Comparison of ENCODE assay signal across 13 cellular contexts in genomic region chr11:119319136-119319701, GRCh38. TPM values are rescaled to one million over a fixed set of nuclear protein-coding genes. Genes with fewer than 3 reads are reported as not detected.
DNase-seq lines count a peak whose midpoint lies in the region; ATAC-seq, FAIRE-seq and TF ChIP-seq lines count a peak whose summit lies in the region.
"Had no signal": no experiment of that assay in that cellular context is flagged by ENCODE, and none has a peak within 500 bp of the region (broad histone marks: within the 10 kb centered on the region; RNA-seq: fewer than 3 reads in every experiment).

No MANE protein-coding gene starts in this region.

- H3K9me3 ChIP-seq in kidney (ENCODE audit: control insufficient read depth in 1 of 2, low read length in 2 of 2), result no peaks in the 10 kb centered on the region

- no peak for DNase-seq in T-helper 1 cell
- DNase-seq in activated B cell treated with CpG ODN at 0.5 μM for 24 hours, result no peak
- DNase-seq in kidney, result no peak
- DNase-seq in stimulated activated naive CD8-positive, alpha-beta T cell treated with anti-CD3 and anti-CD28 coated beads, Interleukin-15, amount 100 ng/mL, for 72 hours, result peak in 1 of 2 donors; percentile 9
- no peak for DNase-seq in GM10266 (ENCODE audit: extremely low spot score)
- DNase-seq: cerebellar nuclear complex; NCI-H1105 treated with DMSO at 0.1 percent for 48 hours; stimulated activated CD4-positive, alpha-beta T cell treated with anti-CD3 and anti-CD28 coated beads, Interleukin-4, amount 100 ng/mL, for 4 hours had no signal

- peak overlapping the region; percentile 89 for H3K27ac Mint-ChIP-seq in T-helper 1 cell treated with Interleukin-12 subunit alpha and Interleukin-12 subunit beta and Interleukin-4 antibody, amounts not matched to agents 30 μg/mL and 1 μg/mL, for 36 hours
- peak overlapping the region; percentile 38 for H3K27ac Mint-ChIP-seq in activated B cell treated with CpG ODN at 0.5 μM for 24 hours
- H3K27ac Mint-ChIP-seq in stimulated activated naive CD8-positive, alpha-beta T cell treated with anti-CD3 and anti-CD28 coated beads, Interleukin-15, amount 100 ng/mL, for 72 hours, result peak overlapping the region; percentile 51 to 81

- no peak overlapping the region for H3K9ac ChIP-seq in kidney (ENCODE audit: low read length in 2 of 2)

- peaks cover 33% of the 10 kb centered on the region for H3K27me3 Mint-ChIP-seq in T-helper 1 cell treated with Interleukin-12 subunit alpha and Interleukin-12 subunit beta and Interleukin-4 antibody, amounts not matched to agents 30 μg/mL and 1 μg/mL, for 36 hours (ENCODE audit: low read depth)
- H3K27me3 Mint-ChIP-seq in activated B cell treated with CpG ODN at 0.5 μM for 24 hours, result peaks cover 21% of the 10 kb centered on the region
- H3K27me3 Mint-ChIP-seq in stimulated activated naive CD8-positive, alpha-beta T cell treated with anti-CD3 and anti-CD28 coated beads, Interleukin-15, amount 100 ng/mL, for 72 hours, result peaks cover 57% of the 10 kb centered on the region

- no peaks in the 10 kb centered on the region for H3K9me3 Mint-ChIP-seq in T-helper 1 cell treated with Interleukin-12 subunit alpha and Interleukin-12 subunit beta and Interleukin-4 antibody, amounts not matched to agents 30 μg/mL and 1 μg/mL, for 36 hours
- H3K9me3 Mint-ChIP-seq in activated B cell treated with CpG ODN at 0.5 μM for 24 hours, result no peaks in the 10 kb centered on the region
- H3K9me3 Mint-ChIP-seq in stimulated activated naive CD8-positive, alpha-beta T cell treated with anti-CD3 and anti-CD28 coated beads, Interleukin-15, amount 100 ng/mL, for 72 hours, result no peaks in the 10 kb centered on the region

- peak overlapping the region; percentile 57 to 78 for H3K27ac ChIP-seq in kidney (ENCODE audit: low read depth in 2 of 2, low read length in 2 of 2)

- peak overlapping the region; percentile 84 for H3K4me3 Mint-ChIP-seq in T-helper 1 cell treated with Interleukin-12 subunit alpha and Interleukin-12 subunit beta and Interleukin-4 antibody, amounts not matched to agents 30 μg/mL and 1 μg/mL, for 36 hours
- H3K4me3 Mint-ChIP-seq in activated B cell treated with CpG ODN at 0.5 μM for 24 hours, result peak overlapping the region; percentile 36
- peak overlapping the region; percentile 54 to 60 for H3K4me3 Mint-ChIP-seq in stimulated activated naive CD8-positive, alpha-beta T cell treated with anti-CD3 and anti-CD28 coated beads, Interleukin-15, amount 100 ng/mL, for 72 hours

- intact Hi-C loops in activated B cell treated with CpG ODN at 0.5 μM for 24 hours (cut with micrococcal nuclease) (loop anchor here (5.0 kb wide), 1 partner anchor 322 kb away; the partner anchor contains the start of gene CENATAC), kidney (cut with DNase I) (no loop called here)

- no peaks in the 10 kb centered on the region for H3K36me3 Mint-ChIP-seq in T-helper 1 cell treated with Interleukin-12 subunit alpha and Interleukin-12 subunit beta and Interleukin-4 antibody, amounts not matched to agents 30 μg/mL and 1 μg/mL, for 36 hours (ENCODE audit: low read depth)
- H3K36me3 Mint-ChIP-seq in activated B cell treated with CpG ODN at 0.5 μM for 24 hours (ENCODE audit: low read depth), result no peaks in the 10 kb centered on the region

- H3K4me1 Mint-ChIP-seq in T-helper 1 cell treated with Interleukin-12 subunit alpha and Interleukin-12 subunit beta and Interleukin-4 antibody, amounts not matched to agents 30 μg/mL and 1 μg/mL, for 36 hours (ENCODE audit: low read depth), result peaks cover 30% of the 10 kb centered on the region
- H3K4me1 Mint-ChIP-seq in activated B cell treated with CpG ODN at 0.5 μM for 24 hours, result peaks cover 54% of the 10 kb centered on the region
- peaks cover 69% of the 10 kb centered on the region for H3K4me1 Mint-ChIP-seq in stimulated activated naive CD8-positive, alpha-beta T cell treated with anti-CD3 and anti-CD28 coated beads, Interleukin-15, amount 100 ng/mL, for 72 hours

- H3K36me3 ChIP-seq in kidney (ENCODE audit: control insufficient read depth in 1 of 2, insufficient read depth in 2 of 2, low read length in 2 of 2), result no peaks in the 10 kb centered on the region

- ATAC-seq in activated B cell treated with CpG ODN at 0.5 μM for 24 hours (ENCODE audit: low read depth), result no peak
- ATAC-seq in stimulated activated naive CD8-positive, alpha-beta T cell treated with anti-CD3 and anti-CD28 coated beads, Interleukin-15, amount 100 ng/mL, for 72 hours, result no peak
- no peak for ATAC-seq in GM21786 (IDR thresholded peaks at IDR 0.05; ENCODE audit: unreplicated experiment)
- ATAC-seq in HG03520 (IDR thresholded peaks at IDR 0.05; ENCODE audit: unreplicated experiment), result no peak

- TF ChIP-seq CTCF in activated B cell treated with CpG ODN at 0.5 μM for 24 hours (IDR thresholded peaks at IDR 0.05) (no peak), kidney (IDR thresholded peaks at IDR 0.05; ENCODE audit: borderline replicate concordance, extremely low read depth, insufficient read depth) (no peak), GM10266 (IDR thresholded peaks at IDR 0.05; ENCODE audit: control insufficient read depth, insufficient read depth, low read depth, missing control alignments) (no peak)

- POLR2A ChIA-PET in activated B cell treated with CpG ODN at 0.5 μM for 24 hours (lab: Charles Lee), result no interaction called here

- no peak overlapping the region for H3K4me3 ChIP-seq in kidney (ENCODE audit: low read length in 2 of 2)

- no peak for FAIRE-seq in kidney (lab: Jason Lieb, UNC)
- FAIRE-seq: A204.1, keratinocyte had no signal

- peaks cover 9 to 28% of the 10 kb centered on the region in 2 donors for H3K4me1 ChIP-seq in kidney (ENCODE audit: control insufficient read depth in 1 of 2, insufficient read depth in 1 of 2, low read depth in 1 of 2, low read length in 2 of 2)

- CTCF ChIA-PET in activated B cell treated with CpG ODN at 0.5 μM for 24 hours (lab: Charles Lee), result no interaction called here

RNA-seq across cellular contexts. Expression of gene MCAM, which starts 2.3 kb away (rescaled TPM):
- total RNA-seq in activated B cell treated with CpG ODN at 0.5 μM for 24 hours, result 0.15 and 0.20 TPM in 2 replicates
- total RNA-seq in kidney, result 137 TPM
- polyA plus RNA-seq in kidney (ENCODE audit: insufficient read depth, low read depth, low replicate concordance), result 42.1 TPM

RNA-seq across cellular contexts. Expression of gene RNF26, which starts 15.1 kb away (rescaled TPM):
- total RNA-seq in activated B cell treated with CpG ODN at 0.5 μM for 24 hours (20.1 and 21.2 TPM in 2 replicates), kidney (23.5 TPM)
- polyA plus RNA-seq in kidney (ENCODE audit: insufficient read depth, low read depth, low replicate concordance), result 18.2 TPM

RNA-seq across cellular contexts. Expression of gene C1QTNF5, which starts 21.5 kb away (rescaled TPM):
- total RNA-seq in activated B cell treated with CpG ODN at 0.5 μM for 24 hours, result not detected in 2 replicates
- total RNA-seq in kidney, result 42.8 TPM
- 40.4 TPM for polyA plus RNA-seq in kidney (ENCODE audit: insufficient read depth, low read depth, low replicate concordance)
- polyA plus RNA-seq: keratinocyte had no signal

RNA-seq across cellular contexts. Expression of gene MFRP, which starts 27.3 kb away (rescaled TPM):
- total RNA-seq in activated B cell treated with CpG ODN at 0.5 μM for 24 hours (not detected in 2 replicates), kidney (not detected)
- not detected for polyA plus RNA-seq in kidney (ENCODE audit: insufficient read depth, low read depth, low replicate concordance)
- polyA plus RNA-seq: keratinocyte had no signal

Comparison
In these comparisons a context has a peak if more than half of its experiments do, and no peak if none do; other contexts are left out.
1. H3K27ac Mint-ChIP-seq: peak in every context shown above with its lines; median percentile 89 in T-helper 1 cell treated with Interleukin-12 subunit alpha and Interleukin-12 subunit beta and Interleukin-4 antibody, amounts not matched to agents 30 μg/mL and 1 μg/mL, for 36 hours; 66 in stimulated activated naive CD8-positive, alpha-beta T cell treated with anti-CD3 and anti-CD28 coated beads, Interleukin-15, amount 100 ng/mL, for 72 hours; 38 in activated B cell treated with CpG ODN at 0.5 μM for 24 hours.
2. RNA of gene MCAM, which starts 2.3 kb away (total RNA-seq): 137 TPM in kidney (single experiment); 0.15 to 0.20 TPM in activated B cell treated with CpG ODN at 0.5 μM for 24 hours; every median in the first group is over 100 times any median in the second.
3. RNA of gene C1QTNF5, which starts 21.5 kb away (total RNA-seq): 42.8 TPM in kidney (single experiment); not detected in activated B cell treated with CpG ODN at 0.5 μM for 24 hours; every median in the first group is over 10 times any median in the second.
4. Peak in every context shown above with its lines, with median percentiles within 50 percentile points of each other: H3K4me3 Mint-ChIP-seq.